Comparison of ENCODE assay signal across 3 cellular contexts in genomic region chr2:138066139-138066806, GRCh38.
A peak's percentile ranks its signal among the peaks of the same experiment; 100 is the strongest.
TF ChIP-seq lines count a peak whose summit lies in the region.

No MANE protein-coding gene starts in this region.

TF ChIP-seq in HepG2, 621 proteins besides CTCF, POLR2A, EP300 and RAD21:
- TF ChIP-seq ZNF12 (CRISPR knock-in tag; IDR thresholded peaks at IDR 0.05), result peak; percentile 93
- TF ChIP-seq FOSL2 (CRISPR knock-in tag; IDR thresholded peaks at IDR 0.05), result no peak

TF ChIP-seq in WTC11, 78 proteins besides CTCF, POLR2A, EP300 and RAD21:
- TF ChIP-seq ZNF138 (CRISPR knock-in tag; conservative IDR thresholded peaks at IDR 0.05) (no peak), USF2 (CRISPR knock-in tag; IDR thresholded peaks at IDR 0.05) (peak; percentile 62)
TF ChIP-seq in WTC11: peak in this region for 1.

TF ChIP-seq in H1, 55 proteins besides CTCF, POLR2A, EP300 and RAD21:
- TF ChIP-seq USF2 (IDR thresholded peaks at IDR 0.05; ENCODE audit: low read length), result peak; percentile 30; the same call in 1 of the 2 replicates
- TF ChIP-seq YY1 (IDR thresholded peaks at IDR 0.05; ENCODE audit: low read depth, low read length), result no peak
TF ChIP-seq in H1: peak in this region for 1.
